1 cellular context compared by ENCODE assay signal in the genomic region with DNA sequence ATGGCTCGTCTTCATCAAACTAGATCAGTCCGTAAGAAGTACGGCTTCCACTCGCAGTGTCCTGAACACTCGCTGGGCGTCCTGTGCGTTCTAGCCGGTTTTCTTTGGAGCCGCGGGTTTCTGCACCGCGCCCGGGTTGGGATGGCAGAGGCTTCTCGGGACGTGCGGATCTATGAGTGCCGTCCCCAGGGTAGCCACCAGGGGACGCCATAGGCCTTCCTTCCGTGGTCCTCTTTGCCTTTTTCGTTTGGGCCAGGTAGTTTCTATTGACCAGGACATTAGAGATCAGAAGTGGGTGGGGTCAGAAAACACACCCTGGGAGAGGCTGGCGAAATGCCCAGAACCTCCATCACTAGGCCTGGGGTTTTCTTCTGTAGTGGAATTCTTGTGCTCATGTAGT.
TF ChIP-seq lines count a peak whose summit lies in the region.

No MANE protein-coding gene starts in this region.

TF ChIP-seq in K562, 482 proteins besides CTCF, POLR2A, EP300 and RAD21 (continued from another document):
- TF ChIP-seq, protein P1, sequence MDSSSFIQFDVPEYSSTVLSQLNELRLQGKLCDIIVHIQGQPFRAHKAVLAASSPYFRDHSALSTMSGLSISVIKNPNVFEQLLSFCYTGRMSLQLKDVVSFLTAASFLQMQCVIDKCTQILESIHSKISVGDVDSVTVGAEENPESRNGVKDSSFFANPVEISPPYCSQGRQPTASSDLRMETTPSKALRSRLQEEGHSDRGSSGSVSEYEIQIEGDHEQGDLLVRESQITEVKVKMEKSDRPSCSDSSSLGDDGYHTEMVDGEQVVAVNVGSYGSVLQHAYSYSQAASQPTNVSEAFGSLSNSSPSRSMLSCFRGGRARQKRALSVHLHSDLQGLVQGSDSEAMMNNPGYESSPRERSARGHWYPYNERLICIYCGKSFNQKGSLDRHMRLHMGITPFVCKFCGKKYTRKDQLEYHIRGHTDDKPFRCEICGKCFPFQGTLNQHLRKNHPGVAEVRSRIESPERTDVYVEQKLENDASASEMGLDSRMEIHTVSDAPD (CRISPR knock-in tag; IDR thresholded peaks at IDR 0.05) = no peak
- 0 out of 2 replicates have a peak, but pooled peaks have one; percentile 12 for TF ChIP-seq CXXC5 (CRISPR knock-in tag; IDR thresholded peaks at IDR 0.05)
TF ChIP-seq in K562: peak in this region for 11.
